Comparison of ENCODE assay signal across 1 cellular context in the genomic region with DNA sequence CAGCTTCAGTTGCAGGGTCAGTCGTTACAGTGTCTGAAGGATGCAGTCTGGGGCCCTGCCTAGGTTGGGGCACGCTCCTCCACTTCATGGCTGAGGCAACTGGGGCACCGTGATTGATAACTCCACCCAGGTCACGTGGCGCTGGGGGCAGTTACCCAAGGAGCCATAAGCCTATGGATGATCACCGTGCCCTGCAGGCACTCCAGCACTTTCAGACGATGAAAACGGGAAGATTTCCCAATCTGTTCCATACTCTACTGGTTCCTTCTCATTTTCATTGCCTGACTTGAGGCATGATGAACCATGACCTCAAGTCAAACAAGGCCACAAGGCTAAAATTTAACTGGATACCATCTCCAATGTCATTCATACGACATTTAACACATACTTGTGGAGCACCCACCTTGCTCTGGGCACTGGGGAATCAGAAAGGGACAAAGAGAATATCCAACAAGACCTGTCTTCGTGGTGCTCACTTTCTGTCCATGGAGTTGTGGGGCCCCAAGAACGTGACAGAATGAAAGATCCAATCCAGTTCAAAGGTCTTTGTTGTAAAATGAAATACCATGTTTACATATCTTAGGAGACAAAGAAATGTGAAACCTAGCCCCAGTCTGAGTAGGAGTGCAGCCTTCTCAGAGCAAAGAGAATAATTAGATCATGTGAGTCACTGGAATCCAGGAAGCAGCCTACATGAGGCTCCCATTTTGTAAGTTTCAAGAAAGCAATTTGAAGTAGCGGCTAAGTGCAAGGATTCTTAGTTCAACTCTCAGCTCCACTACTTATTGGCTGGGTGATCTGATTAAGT.
TF ChIP-seq lines count a peak whose summit lies in the region.

No MANE protein-coding gene starts in this region.

TF ChIP-seq in K562, 482 proteins besides CTCF, POLR2A, EP300 and RAD21 (continued from another document and continues in another):
- no peak for TF ChIP-seq ZNF324 (CRISPR knock-in tag; IDR thresholded peaks at IDR 0.05)
- TF ChIP-seq ZNF76 (CRISPR knock-in tag; IDR thresholded peaks at IDR 0.05; ENCODE audit: borderline replicate concordance): no peak
- TF ChIP-seq, protein P1, sequence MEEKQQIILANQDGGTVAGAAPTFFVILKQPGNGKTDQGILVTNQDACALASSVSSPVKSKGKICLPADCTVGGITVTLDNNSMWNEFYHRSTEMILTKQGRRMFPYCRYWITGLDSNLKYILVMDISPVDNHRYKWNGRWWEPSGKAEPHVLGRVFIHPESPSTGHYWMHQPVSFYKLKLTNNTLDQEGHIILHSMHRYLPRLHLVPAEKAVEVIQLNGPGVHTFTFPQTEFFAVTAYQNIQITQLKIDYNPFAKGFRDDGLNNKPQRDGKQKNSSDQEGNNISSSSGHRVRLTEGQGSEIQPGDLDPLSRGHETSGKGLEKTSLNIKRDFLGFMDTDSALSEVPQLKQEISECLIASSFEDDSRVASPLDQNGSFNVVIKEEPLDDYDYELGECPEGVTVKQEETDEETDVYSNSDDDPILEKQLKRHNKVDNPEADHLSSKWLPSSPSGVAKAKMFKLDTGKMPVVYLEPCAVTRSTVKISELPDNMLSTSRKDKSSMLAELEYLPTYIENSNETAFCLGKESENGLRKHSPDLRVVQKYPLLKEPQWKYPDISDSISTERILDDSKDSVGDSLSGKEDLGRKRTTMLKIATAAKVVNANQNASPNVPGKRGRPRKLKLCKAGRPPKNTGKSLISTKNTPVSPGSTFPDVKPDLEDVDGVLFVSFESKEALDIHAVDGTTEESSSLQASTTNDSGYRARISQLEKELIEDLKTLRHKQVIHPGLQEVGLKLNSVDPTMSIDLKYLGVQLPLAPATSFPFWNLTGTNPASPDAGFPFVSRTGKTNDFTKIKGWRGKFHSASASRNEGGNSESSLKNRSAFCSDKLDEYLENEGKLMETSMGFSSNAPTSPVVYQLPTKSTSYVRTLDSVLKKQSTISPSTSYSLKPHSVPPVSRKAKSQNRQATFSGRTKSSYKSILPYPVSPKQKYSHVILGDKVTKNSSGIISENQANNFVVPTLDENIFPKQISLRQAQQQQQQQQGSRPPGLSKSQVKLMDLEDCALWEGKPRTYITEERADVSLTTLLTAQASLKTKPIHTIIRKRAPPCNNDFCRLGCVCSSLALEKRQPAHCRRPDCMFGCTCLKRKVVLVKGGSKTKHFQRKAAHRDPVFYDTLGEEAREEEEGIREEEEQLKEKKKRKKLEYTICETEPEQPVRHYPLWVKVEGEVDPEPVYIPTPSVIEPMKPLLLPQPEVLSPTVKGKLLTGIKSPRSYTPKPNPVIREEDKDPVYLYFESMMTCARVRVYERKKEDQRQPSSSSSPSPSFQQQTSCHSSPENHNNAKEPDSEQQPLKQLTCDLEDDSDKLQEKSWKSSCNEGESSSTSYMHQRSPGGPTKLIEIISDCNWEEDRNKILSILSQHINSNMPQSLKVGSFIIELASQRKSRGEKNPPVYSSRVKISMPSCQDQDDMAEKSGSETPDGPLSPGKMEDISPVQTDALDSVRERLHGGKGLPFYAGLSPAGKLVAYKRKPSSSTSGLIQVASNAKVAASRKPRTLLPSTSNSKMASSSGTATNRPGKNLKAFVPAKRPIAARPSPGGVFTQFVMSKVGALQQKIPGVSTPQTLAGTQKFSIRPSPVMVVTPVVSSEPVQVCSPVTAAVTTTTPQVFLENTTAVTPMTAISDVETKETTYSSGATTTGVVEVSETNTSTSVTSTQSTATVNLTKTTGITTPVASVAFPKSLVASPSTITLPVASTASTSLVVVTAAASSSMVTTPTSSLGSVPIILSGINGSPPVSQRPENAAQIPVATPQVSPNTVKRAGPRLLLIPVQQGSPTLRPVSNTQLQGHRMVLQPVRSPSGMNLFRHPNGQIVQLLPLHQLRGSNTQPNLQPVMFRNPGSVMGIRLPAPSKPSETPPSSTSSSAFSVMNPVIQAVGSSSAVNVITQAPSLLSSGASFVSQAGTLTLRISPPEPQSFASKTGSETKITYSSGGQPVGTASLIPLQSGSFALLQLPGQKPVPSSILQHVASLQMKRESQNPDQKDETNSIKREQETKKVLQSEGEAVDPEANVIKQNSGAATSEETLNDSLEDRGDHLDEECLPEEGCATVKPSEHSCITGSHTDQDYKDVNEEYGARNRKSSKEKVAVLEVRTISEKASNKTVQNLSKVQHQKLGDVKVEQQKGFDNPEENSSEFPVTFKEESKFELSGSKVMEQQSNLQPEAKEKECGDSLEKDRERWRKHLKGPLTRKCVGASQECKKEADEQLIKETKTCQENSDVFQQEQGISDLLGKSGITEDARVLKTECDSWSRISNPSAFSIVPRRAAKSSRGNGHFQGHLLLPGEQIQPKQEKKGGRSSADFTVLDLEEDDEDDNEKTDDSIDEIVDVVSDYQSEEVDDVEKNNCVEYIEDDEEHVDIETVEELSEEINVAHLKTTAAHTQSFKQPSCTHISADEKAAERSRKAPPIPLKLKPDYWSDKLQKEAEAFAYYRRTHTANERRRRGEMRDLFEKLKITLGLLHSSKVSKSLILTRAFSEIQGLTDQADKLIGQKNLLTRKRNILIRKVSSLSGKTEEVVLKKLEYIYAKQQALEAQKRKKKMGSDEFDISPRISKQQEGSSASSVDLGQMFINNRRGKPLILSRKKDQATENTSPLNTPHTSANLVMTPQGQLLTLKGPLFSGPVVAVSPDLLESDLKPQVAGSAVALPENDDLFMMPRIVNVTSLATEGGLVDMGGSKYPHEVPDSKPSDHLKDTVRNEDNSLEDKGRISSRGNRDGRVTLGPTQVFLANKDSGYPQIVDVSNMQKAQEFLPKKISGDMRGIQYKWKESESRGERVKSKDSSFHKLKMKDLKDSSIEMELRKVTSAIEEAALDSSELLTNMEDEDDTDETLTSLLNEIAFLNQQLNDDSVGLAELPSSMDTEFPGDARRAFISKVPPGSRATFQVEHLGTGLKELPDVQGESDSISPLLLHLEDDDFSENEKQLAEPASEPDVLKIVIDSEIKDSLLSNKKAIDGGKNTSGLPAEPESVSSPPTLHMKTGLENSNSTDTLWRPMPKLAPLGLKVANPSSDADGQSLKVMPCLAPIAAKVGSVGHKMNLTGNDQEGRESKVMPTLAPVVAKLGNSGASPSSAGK (IDR thresholded peaks at IDR 0.05): peak; percentile 57
- TF ChIP-seq ZNF384 (IDR thresholded peaks at IDR 0.05; ENCODE audit: low read depth, low read length): no peak
- TF ChIP-seq, protein P2, sequence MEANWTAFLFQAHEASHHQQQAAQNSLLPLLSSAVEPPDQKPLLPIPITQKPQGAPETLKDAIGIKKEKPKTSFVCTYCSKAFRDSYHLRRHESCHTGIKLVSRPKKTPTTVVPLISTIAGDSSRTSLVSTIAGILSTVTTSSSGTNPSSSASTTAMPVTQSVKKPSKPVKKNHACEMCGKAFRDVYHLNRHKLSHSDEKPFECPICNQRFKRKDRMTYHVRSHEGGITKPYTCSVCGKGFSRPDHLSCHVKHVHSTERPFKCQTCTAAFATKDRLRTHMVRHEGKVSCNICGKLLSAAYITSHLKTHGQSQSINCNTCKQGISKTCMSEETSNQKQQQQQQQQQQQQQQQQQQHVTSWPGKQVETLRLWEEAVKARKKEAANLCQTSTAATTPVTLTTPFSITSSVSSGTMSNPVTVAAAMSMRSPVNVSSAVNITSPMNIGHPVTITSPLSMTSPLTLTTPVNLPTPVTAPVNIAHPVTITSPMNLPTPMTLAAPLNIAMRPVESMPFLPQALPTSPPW (CRISPR knock-in tag; IDR thresholded peaks at IDR 0.05): 0 out of 2 replicates have a peak, but pooled peaks have one; percentile 27
- TF ChIP-seq ZNF696 (CRISPR knock-in tag; conservative IDR thresholded peaks at IDR 0.05): no peak
- no peak for TF ChIP-seq TAF9B (IDR thresholded peaks at IDR 0.05; ENCODE audit: partially characterized antibody)
- 0 out of 2 replicates have a peak, but pooled peaks have one; percentile 15 for TF ChIP-seq GABPA (tag; conservative IDR thresholded peaks at IDR 0.05; ENCODE audit: low read depth)
- TF ChIP-seq ARNT (IDR thresholded peaks at IDR 0.05): no peak
- TF ChIP-seq PHF20 (IDR thresholded peaks at IDR 0.05; ENCODE audit: partially characterized antibody): no peak
- TF ChIP-seq ZZZ3 (IDR thresholded peaks at IDR 0.05): no peak
- TF ChIP-seq, protein P3, sequence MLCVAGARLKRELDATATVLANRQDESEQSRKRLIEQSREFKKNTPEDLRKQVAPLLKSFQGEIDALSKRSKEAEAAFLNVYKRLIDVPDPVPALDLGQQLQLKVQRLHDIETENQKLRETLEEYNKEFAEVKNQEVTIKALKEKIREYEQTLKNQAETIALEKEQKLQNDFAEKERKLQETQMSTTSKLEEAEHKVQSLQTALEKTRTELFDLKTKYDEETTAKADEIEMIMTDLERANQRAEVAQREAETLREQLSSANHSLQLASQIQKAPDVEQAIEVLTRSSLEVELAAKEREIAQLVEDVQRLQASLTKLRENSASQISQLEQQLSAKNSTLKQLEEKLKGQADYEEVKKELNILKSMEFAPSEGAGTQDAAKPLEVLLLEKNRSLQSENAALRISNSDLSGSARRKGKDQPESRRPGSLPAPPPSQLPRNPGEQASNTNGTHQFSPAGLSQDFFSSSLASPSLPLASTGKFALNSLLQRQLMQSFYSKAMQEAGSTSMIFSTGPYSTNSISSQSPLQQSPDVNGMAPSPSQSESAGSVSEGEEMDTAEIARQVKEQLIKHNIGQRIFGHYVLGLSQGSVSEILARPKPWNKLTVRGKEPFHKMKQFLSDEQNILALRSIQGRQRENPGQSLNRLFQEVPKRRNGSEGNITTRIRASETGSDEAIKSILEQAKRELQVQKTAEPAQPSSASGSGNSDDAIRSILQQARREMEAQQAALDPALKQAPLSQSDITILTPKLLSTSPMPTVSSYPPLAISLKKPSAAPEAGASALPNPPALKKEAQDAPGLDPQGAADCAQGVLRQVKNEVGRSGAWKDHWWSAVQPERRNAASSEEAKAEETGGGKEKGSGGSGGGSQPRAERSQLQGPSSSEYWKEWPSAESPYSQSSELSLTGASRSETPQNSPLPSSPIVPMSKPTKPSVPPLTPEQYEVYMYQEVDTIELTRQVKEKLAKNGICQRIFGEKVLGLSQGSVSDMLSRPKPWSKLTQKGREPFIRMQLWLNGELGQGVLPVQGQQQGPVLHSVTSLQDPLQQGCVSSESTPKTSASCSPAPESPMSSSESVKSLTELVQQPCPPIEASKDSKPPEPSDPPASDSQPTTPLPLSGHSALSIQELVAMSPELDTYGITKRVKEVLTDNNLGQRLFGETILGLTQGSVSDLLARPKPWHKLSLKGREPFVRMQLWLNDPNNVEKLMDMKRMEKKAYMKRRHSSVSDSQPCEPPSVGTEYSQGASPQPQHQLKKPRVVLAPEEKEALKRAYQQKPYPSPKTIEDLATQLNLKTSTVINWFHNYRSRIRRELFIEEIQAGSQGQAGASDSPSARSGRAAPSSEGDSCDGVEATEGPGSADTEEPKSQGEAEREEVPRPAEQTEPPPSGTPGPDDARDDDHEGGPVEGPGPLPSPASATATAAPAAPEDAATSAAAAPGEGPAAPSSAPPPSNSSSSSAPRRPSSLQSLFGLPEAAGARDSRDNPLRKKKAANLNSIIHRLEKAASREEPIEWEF (CRISPR knock-in tag; IDR thresholded peaks at IDR 0.05): 0 out of 2 replicates have a peak, but pooled peaks have one; percentile 43
- no peak for TF ChIP-seq EP400 (IDR thresholded peaks at IDR 0.05)
- no peak for TF ChIP-seq ZNF507 (tag; conservative IDR thresholded peaks at IDR 0.05)
- TF ChIP-seq, protein P4, sequence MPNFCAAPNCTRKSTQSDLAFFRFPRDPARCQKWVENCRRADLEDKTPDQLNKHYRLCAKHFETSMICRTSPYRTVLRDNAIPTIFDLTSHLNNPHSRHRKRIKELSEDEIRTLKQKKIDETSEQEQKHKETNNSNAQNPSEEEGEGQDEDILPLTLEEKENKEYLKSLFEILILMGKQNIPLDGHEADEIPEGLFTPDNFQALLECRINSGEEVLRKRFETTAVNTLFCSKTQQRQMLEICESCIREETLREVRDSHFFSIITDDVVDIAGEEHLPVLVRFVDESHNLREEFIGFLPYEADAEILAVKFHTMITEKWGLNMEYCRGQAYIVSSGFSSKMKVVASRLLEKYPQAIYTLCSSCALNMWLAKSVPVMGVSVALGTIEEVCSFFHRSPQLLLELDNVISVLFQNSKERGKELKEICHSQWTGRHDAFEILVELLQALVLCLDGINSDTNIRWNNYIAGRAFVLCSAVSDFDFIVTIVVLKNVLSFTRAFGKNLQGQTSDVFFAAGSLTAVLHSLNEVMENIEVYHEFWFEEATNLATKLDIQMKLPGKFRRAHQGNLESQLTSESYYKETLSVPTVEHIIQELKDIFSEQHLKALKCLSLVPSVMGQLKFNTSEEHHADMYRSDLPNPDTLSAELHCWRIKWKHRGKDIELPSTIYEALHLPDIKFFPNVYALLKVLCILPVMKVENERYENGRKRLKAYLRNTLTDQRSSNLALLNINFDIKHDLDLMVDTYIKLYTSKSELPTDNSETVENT (CRISPR knock-in tag; IDR thresholded peaks at IDR 0.05): no peak
- TF ChIP-seq RAD51 (IDR thresholded peaks at IDR 0.05; ENCODE audit: borderline replicate concordance, low read depth): no peak
- TF ChIP-seq, protein P5, sequence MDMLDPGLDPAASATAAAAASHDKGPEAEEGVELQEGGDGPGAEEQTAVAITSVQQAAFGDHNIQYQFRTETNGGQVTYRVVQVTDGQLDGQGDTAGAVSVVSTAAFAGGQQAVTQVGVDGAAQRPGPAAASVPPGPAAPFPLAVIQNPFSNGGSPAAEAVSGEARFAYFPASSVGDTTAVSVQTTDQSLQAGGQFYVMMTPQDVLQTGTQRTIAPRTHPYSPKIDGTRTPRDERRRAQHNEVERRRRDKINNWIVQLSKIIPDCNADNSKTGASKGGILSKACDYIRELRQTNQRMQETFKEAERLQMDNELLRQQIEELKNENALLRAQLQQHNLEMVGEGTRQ (CRISPR knock-in tag; IDR thresholded peaks at IDR 0.05): peak; percentile 65
- TF ChIP-seq, protein P6, sequence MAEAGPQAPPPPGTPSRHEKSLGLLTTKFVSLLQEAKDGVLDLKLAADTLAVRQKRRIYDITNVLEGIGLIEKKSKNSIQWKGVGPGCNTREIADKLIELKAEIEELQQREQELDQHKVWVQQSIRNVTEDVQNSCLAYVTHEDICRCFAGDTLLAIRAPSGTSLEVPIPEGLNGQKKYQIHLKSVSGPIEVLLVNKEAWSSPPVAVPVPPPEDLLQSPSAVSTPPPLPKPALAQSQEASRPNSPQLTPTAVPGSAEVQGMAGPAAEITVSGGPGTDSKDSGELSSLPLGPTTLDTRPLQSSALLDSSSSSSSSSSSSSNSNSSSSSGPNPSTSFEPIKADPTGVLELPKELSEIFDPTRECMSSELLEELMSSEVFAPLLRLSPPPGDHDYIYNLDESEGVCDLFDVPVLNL (CRISPR knock-in tag; IDR thresholded peaks at IDR 0.05; ENCODE audit: low read depth): no peak
- TF ChIP-seq SMAD3 (CRISPR knock-in tag; conservative IDR thresholded peaks at IDR 0.05): no peak
- TF ChIP-seq GABPB2 (CRISPR knock-in tag; conservative IDR thresholded peaks at IDR 0.05): no peak
- no peak for TF ChIP-seq SMAD4 (CRISPR knock-in tag; conservative IDR thresholded peaks at IDR 0.05)
- no peak for TF ChIP-seq HDAC8 (tag; IDR thresholded peaks at IDR 0.05)
- no peak for TF ChIP-seq MEIS2 (IDR thresholded peaks at IDR 0.05; ENCODE audit: partially characterized antibody)
- peak; percentile 70; the same call in 1 of the 2 replicates for TF ChIP-seq ZNF175 (CRISPR knock-in tag; IDR thresholded peaks at IDR 0.05; ENCODE audit: low read depth)
- TF ChIP-seq ZC3H4 (CRISPR knock-in tag; IDR thresholded peaks at IDR 0.05; ENCODE audit: borderline replicate concordance): no peak
- TF ChIP-seq KLF16 (IDR thresholded peaks at IDR 0.05): no peak
- TF ChIP-seq TAF7 (tag; IDR thresholded peaks at IDR 0.05): no peak
- no peak for TF ChIP-seq ZNF785 (CRISPR knock-in tag; IDR thresholded peaks at IDR 0.05)
- TF ChIP-seq CBX3 (IDR thresholded peaks at IDR 0.05; ENCODE audit: borderline replicate concordance in 1 of 2, low read length in 2 of 2): no peak
- TF ChIP-seq FOXK2 (conservative IDR thresholded peaks at IDR 0.05 in 1 of 2, IDR thresholded peaks at IDR 0.05 in 1 of 2; ENCODE audit: low read depth in 2 of 2): peak in 1 of 2 experiments; percentile 52; a peak in 2 of 4 replicates
